In genomic region chr1:51851882-51852396, GRCh38 we compare ENCODE assay signal across 21 cellular contexts.
"Had no signal": no experiment of that assay in that cellular context is flagged by ENCODE, and none has a peak within 500 bp of the region (broad histone marks: within the 10 kb centered on the region; RNA-seq: fewer than 3 reads in every experiment).

No MANE protein-coding gene starts in this region.

- H3K4me2 ChIP-seq: PC-9 had no signal

- H2AFZ ChIP-seq: PC-9 had no signal

- H3K27ac ChIP-seq: brain microvascular endothelial cell, PC-9 had no signal

- H3K27me3 ChIP-seq: brain microvascular endothelial cell, cardiac muscle cell had no signal

- H3K9me3 Mint-ChIP-seq: activated B cell treated with CpG ODN at 0.5 μM for 24 hours; activated naive CD8-positive, alpha-beta T cell treated with anti-CD3 and anti-CD28 coated beads for 36 hours; activated T-helper 2 cell treated with anti-CD3 and anti-CD28 coated beads, Interferon-gamma antibody, Interleukin-2, Interleukin-4, amounts not matched to agents 10 μg/mL and 5 μg/mL and 100 μg/mL, durations not matched to agents 14 hours and 24 hours and 36 hours had no signal

- H3K36me3 ChIP-seq: cardiac muscle cell had no signal

- ATAC-seq: T-helper 17 cell had no signal

- H3K4me3 Mint-ChIP-seq: activated B cell treated with CpG ODN at 0.5 μM for 24 hours; activated CD4-positive, alpha-beta memory T cell treated with anti-CD3 and anti-CD28 coated beads, Interleukin-2, amount 10 ng/mL, durations not matched to agents 7 days and 5 days; activated naive CD4-positive, alpha-beta T cell treated with anti-CD3 and anti-CD28 coated beads, Interleukin-2, amount 10 ng/mL, durations not matched to agents 7 days and 5 days; activated naive CD8-positive, alpha-beta T cell treated with anti-CD3 and anti-CD28 coated beads for 36 hours; T-helper 17 cell had no signal

- H3K27ac Mint-ChIP-seq: activated B cell treated with CpG ODN at 0.5 μM for 24 hours; activated CD4-positive, alpha-beta memory T cell treated with anti-CD3 and anti-CD28 coated beads, Interleukin-2, amount 10 ng/mL, durations not matched to agents 7 days and 5 days; activated naive CD4-positive, alpha-beta T cell treated with anti-CD3 and anti-CD28 coated beads, Interleukin-2, amount 10 ng/mL, durations not matched to agents 7 days and 5 days; activated naive CD8-positive, alpha-beta T cell treated with anti-CD3 and anti-CD28 coated beads for 36 hours; activated T-helper 2 cell treated with anti-CD3 and anti-CD28 coated beads, Interferon-gamma antibody, Interleukin-2, Interleukin-4, amounts not matched to agents 10 μg/mL and 5 μg/mL and 100 μg/mL, durations not matched to agents 14 hours and 24 hours and 36 hours; T-helper 17 cell had no signal

- H3K4me1 Mint-ChIP-seq: T-helper 17 cell had no signal

- DNase-seq: activated B cell treated with CpG ODN at 0.5 μM for 24 hours; activated CD4-positive, alpha-beta memory T cell treated with anti-CD3 and anti-CD28 coated beads, Interleukin-2, amount 10 ng/mL, durations not matched to agents 7 days and 5 days; activated CD4-positive, alpha-beta T cell treated with anti-CD3 and anti-CD28 coated beads, Interleukin-2, amount 50 U/mL, for 1 hour; activated gamma-delta T cell treated with Interleukin-2 at 50 U/mL for 16 hours; activated naive CD4-positive, alpha-beta T cell treated with anti-CD3 and anti-CD28 coated beads, Interleukin-2, amount 10 ng/mL, durations not matched to agents 7 days and 5 days; activated naive CD8-positive, alpha-beta T cell treated with anti-CD3 and anti-CD28 coated beads for 36 hours; activated T-cell treated with anti-CD3 and anti-CD28 coated beads for 4 hours; activated T-cell treated with anti-CD3 and anti-CD28 coated beads, Interleukin-2, amount 50 U/mL, for 48 hours; brain microvascular endothelial cell; MM.1S; NCI-H1417 treated with DMSO at 0.1 percent for 48 hours; NCI-H1694 treated with DMSO at 0.1 percent for 48 hours; NCI-H2029 treated with DMSO at 0.1 percent for 48 hours; NCI-H345; NCI-H524; PC-9; SHP77 treated with DMSO at 0.1 percent for 48 hours; T-helper 17 cell; T-helper 9 cell had no signal

- H3K27me3 Mint-ChIP-seq: activated B cell treated with CpG ODN at 0.5 μM for 24 hours; activated CD4-positive, alpha-beta memory T cell treated with anti-CD3 and anti-CD28 coated beads, Interleukin-2, amount 10 ng/mL, durations not matched to agents 7 days and 5 days; activated naive CD4-positive, alpha-beta T cell treated with anti-CD3 and anti-CD28 coated beads, Interleukin-2, amount 10 ng/mL, durations not matched to agents 7 days and 5 days; activated naive CD8-positive, alpha-beta T cell treated with anti-CD3 and anti-CD28 coated beads for 36 hours; T-helper 17 cell had no signal

- H3K4me3 ChIP-seq: cardiac muscle cell, PC-9 had no signal
